In the genomic region with DNA sequence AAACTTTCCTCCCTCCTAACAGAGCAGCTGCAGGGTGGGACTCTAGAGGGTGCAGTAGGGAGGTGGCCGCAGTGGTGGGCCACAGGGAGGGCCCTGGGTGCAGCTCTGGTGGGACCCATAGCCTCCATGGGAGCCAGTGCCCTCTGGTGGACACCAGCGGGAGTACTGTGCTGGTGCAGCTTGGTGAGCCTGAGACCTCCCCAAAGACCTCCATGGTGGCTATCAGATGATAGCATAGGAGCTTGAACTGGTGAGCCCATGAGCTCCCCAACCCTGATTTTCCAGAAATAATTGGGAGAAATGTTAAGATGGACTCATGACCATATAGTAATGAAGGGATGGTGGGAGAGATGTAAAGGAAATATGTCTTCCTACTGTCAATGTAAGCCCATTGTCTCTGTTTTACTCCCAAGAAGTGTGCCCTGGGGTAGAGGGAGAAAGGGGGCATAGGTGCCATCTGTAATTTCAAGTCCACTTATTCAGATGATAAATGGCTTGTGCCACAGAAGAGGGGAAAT, we compare ENCODE assay signal across 8 cellular contexts.
DNase-seq lines count a peak whose midpoint lies in the region; ATAC-seq, FAIRE-seq and TF ChIP-seq lines count a peak whose summit lies in the region.

No MANE protein-coding gene starts in this region.

- no peak overlapping the region for H3K4me3 ChIP-seq in dorsolateral prefrontal cortex

- DNase-seq in ACHN (peak; percentile 55), GM12892 (ENCODE audit: insufficient read length) (peak; percentile 32), RKO (ENCODE audit: low spot score) (peak; percentile 8), dorsolateral prefrontal cortex (no peak), COR-L47 (lab: John Stamatoyannopoulos, UW) (no peak), SHP77 (lab: John Stamatoyannopoulos, UW) (no peak)
- peak; percentile 11 to 38 for DNase-seq in stimulated activated CD4-positive, alpha-beta T cell treated with anti-CD3 and anti-CD28 coated beads, Interleukin-4, amount 100 ng/mL, for 48 hours (ENCODE audit: low read depth in 2 of 2)

- intact Hi-C loops in dorsolateral prefrontal cortex (cut with DNase I): loop anchor here in 1 of 2 donors (5.0 to 10.0 kb wide), 3 partner anchors 65 to 443 kb away; no protein-coding TSS in a partner anchor

- peaks cover 0 to 19% (median 0%) of the 10 kb centered on the region in 45 donors for H3K27me3 ChIP-seq in dorsolateral prefrontal cortex

- peak in 43 of 56 donors; percentile 4 to 49 (median 30) for TF ChIP-seq CTCF in dorsolateral prefrontal cortex (IDR thresholded peaks at IDR 0.05 in 54 of 56, conservative IDR thresholded peaks at IDR 0.05 in 2 of 56; ENCODE audit: low read depth in 1 of 56, partially characterized antibody in 56 of 56)

- no peak for FAIRE-seq in GM12892 (lab: Jason Lieb, UNC)

- H3K27ac ChIP-seq in dorsolateral prefrontal cortex: no peak overlapping the region

- peak; percentile 66 for ATAC-seq in HG02884 (IDR thresholded peaks at IDR 0.05; ENCODE audit: unreplicated experiment)

- in situ Hi-C loops in ACHN (cut with HindIII; ENCODE audit: low pct_ligation_motif_present, low pct_unique_long_range_greater_than_20kb, low sequenced_read_pairs): no loop called here

- TF ChIP-seq POLR2A in GM12892 (IDR thresholded peaks at IDR 0.05; ENCODE audit: low read depth, low read length): no peak

Comparison
In these comparisons a context has a peak if more than half of its experiments do, and no peak if none do; other contexts are left out.
1. DNase-seq: peak in ACHN (single experiment), GM12892 (single experiment), RKO (single experiment) and stimulated activated CD4-positive, alpha-beta T cell treated with anti-CD3 and anti-CD28 coated beads, Interleukin-4, amount 100 ng/mL, for 48 hours (2 of 2); none in dorsolateral prefrontal cortex (0 of 10), COR-L47 (single experiment) and SHP77 (0 of 2).